In the genomic region with DNA sequence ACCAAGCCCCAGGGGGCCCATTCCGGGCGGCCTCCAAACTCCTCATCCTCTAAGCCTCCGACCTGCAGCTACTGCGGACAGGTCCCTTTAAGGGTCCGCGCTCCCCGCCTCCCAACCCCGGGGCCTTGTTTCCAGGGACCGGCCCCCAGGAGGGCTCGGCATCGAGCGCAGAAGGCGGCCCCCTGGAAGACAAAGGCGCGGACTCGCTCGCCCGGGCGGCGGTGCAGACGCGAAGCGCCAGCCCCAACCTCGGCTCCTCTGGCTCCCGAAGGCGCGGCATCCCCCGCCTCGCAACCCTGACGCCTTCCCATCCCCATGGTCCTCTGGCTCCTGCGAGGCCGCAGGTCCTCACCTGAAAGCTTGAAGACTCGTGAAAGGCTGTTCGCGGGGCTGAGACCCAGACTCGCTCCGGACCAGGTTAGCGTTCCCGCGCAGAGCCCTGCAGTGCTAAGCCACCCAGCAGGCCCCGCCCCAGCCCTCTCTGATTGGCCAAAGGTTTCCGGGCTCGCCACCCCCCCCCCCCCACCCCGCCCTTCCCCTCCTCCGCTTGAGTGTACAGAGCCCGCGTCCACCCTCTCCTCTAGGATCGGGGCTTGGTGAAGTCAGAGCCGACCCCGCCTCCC, we compare ENCODE assay signal across 1 cellular context.
TF ChIP-seq lines count a peak whose summit lies in the region.

A gene (minus strand): TSS at position 426 of the 623 bp plus-strand sequence.

TF ChIP-seq in SK-N-SH treated with all-trans-retinoic acid at 6 μM for 48 hours, 23 proteins besides CTCF, POLR2A, EP300 and RAD21 (continued from another document):
- TF ChIP-seq, protein P1, sequence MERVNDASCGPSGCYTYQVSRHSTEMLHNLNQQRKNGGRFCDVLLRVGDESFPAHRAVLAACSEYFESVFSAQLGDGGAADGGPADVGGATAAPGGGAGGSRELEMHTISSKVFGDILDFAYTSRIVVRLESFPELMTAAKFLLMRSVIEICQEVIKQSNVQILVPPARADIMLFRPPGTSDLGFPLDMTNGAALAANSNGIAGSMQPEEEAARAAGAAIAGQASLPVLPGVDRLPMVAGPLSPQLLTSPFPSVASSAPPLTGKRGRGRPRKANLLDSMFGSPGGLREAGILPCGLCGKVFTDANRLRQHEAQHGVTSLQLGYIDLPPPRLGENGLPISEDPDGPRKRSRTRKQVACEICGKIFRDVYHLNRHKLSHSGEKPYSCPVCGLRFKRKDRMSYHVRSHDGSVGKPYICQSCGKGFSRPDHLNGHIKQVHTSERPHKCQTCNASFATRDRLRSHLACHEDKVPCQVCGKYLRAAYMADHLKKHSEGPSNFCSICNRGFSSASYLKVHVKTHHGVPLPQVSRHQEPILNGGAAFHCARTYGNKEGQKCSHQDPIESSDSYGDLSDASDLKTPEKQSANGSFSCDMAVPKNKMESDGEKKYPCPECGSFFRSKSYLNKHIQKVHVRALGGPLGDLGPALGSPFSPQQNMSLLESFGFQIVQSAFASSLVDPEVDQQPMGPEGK (CRISPR knock-in tag; IDR thresholded peaks at IDR 0.05; ENCODE audit: borderline replicate concordance) = no peak
- TF ChIP-seq, protein P2, sequence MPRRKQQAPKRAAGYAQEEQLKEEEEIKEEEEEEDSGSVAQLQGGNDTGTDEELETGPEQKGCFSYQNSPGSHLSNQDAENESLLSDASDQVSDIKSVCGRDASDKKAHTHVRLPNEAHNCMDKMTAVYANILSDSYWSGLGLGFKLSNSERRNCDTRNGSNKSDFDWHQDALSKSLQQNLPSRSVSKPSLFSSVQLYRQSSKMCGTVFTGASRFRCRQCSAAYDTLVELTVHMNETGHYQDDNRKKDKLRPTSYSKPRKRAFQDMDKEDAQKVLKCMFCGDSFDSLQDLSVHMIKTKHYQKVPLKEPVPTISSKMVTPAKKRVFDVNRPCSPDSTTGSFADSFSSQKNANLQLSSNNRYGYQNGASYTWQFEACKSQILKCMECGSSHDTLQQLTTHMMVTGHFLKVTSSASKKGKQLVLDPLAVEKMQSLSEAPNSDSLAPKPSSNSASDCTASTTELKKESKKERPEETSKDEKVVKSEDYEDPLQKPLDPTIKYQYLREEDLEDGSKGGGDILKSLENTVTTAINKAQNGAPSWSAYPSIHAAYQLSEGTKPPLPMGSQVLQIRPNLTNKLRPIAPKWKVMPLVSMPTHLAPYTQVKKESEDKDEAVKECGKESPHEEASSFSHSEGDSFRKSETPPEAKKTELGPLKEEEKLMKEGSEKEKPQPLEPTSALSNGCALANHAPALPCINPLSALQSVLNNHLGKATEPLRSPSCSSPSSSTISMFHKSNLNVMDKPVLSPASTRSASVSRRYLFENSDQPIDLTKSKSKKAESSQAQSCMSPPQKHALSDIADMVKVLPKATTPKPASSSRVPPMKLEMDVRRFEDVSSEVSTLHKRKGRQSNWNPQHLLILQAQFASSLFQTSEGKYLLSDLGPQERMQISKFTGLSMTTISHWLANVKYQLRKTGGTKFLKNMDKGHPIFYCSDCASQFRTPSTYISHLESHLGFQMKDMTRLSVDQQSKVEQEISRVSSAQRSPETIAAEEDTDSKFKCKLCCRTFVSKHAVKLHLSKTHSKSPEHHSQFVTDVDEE (CRISPR knock-in tag; IDR thresholded peaks at IDR 0.05) = no peak
- TF ChIP-seq TOX (CRISPR knock-in tag; IDR thresholded peaks at IDR 0.05; ENCODE audit: borderline replicate concordance) = no peak
- no peak for TF ChIP-seq ZFP3 (CRISPR knock-in tag; IDR thresholded peaks at IDR 0.05)
- no peak for TF ChIP-seq RARB (CRISPR knock-in tag; IDR thresholded peaks at IDR 0.05)
- TF ChIP-seq PPARA (CRISPR knock-in tag; IDR thresholded peaks at IDR 0.05; ENCODE audit: borderline replicate concordance) = no peak
- TF ChIP-seq ISL1 (CRISPR knock-in tag; IDR thresholded peaks at IDR 0.05) = no peak
